Comparison of ENCODE assay signal across 15 cellular contexts in genomic region chr16:86064431-86065250, GRCh38.
"Had no signal": no experiment of that assay in that cellular context is flagged by ENCODE, and none has a peak within 500 bp of the region (broad histone marks: within the 10 kb centered on the region; RNA-seq: fewer than 3 reads in every experiment).

No MANE protein-coding gene starts in this region.

- H2AFZ ChIP-seq: hepatocyte, parathyroid adenoma had no signal

- H3K4me2 ChIP-seq: hepatocyte had no signal

- ATAC-seq: activated T-helper 17 cell treated with anti-CD3 and anti-CD28 coated beads, Interleukin-2, amount 50 U/mL, for 72 hours; stimulated activated naive B cell treated with anti-CD40 and anti-IgM and Interleukin-4, amounts not matched to agents 10 μg/mL and 1 μg/mL and 100 μg/mL, for 72 hours had no signal

- H3K9me3 Mint-ChIP-seq: activated naive CD4-positive, alpha-beta T cell treated with anti-CD3 and anti-CD28 coated beads for 36 hours; activated T-helper 17 cell treated with anti-CD3 and anti-CD28 coated beads, Interleukin-2, amount 50 U/mL, for 72 hours; stimulated activated naive B cell treated with anti-CD40 and anti-IgM and Interleukin-4, amounts not matched to agents 10 μg/mL and 1 μg/mL and 100 μg/mL, for 72 hours had no signal

- H3K9ac ChIP-seq: parathyroid adenoma had no signal

- H3K4me3 ChIP-seq: colonic mucosa, esophagus muscularis mucosa, hepatocyte, transverse colon, vagina had no signal

- H3K27me3 ChIP-seq: colonic mucosa, esophagus muscularis mucosa, hepatocyte, transverse colon, vagina had no signal

- H3K4me1 Mint-ChIP-seq: activated T-helper 17 cell treated with anti-CD3 and anti-CD28 coated beads, Interleukin-2, amount 50 U/mL, for 72 hours; stimulated activated naive B cell treated with anti-CD40 and anti-IgM and Interleukin-4, amounts not matched to agents 10 μg/mL and 1 μg/mL and 100 μg/mL, for 72 hours had no signal

- H3K27ac Mint-ChIP-seq: activated naive CD4-positive, alpha-beta T cell treated with anti-CD3 and anti-CD28 coated beads for 36 hours; activated T-helper 17 cell treated with anti-CD3 and anti-CD28 coated beads, Interleukin-2, amount 50 U/mL, for 72 hours; stimulated activated naive B cell treated with anti-CD40 and anti-IgM and Interleukin-4, amounts not matched to agents 10 μg/mL and 1 μg/mL and 100 μg/mL, for 72 hours had no signal

- H3K4me1 ChIP-seq: colonic mucosa, parathyroid adenoma had no signal

- H3K4me3 Mint-ChIP-seq: activated naive CD4-positive, alpha-beta T cell treated with anti-CD3 and anti-CD28 coated beads for 36 hours; activated T-helper 17 cell treated with anti-CD3 and anti-CD28 coated beads, Interleukin-2, amount 50 U/mL, for 72 hours; stimulated activated naive B cell treated with anti-CD40 and anti-IgM and Interleukin-4, amounts not matched to agents 10 μg/mL and 1 μg/mL and 100 μg/mL, for 72 hours had no signal

- H3K27ac ChIP-seq: colonic mucosa, esophagus muscularis mucosa, hepatocyte, parathyroid adenoma, transverse colon, vagina had no signal

- H3K79me2 ChIP-seq: hepatocyte, parathyroid adenoma had no signal

- DNase-seq: activated CD4-positive, alpha-beta T cell treated with anti-CD3 and anti-CD28 coated beads, Interleukin-2, amount 50 U/mL, for 48 hours; activated naive CD4-positive, alpha-beta T cell treated with anti-CD3 and anti-CD28 coated beads for 36 hours; colonic mucosa; kidney glomerular epithelial cell; retina; stimulated activated CD4-positive, alpha-beta T cell treated with anti-CD3 and anti-CD28 coated beads, Interleukin-2, amount 100 ng/mL, for 48 hours; stimulated activated naive B cell treated with anti-CD40 and anti-IgM and Interleukin-4, amounts not matched to agents 10 μg/mL and 1 μg/mL and 100 μg/mL, for 72 hours; T-helper 1 cell; transverse colon had no signal

- H3K36me3 Mint-ChIP-seq: stimulated activated naive B cell treated with anti-CD40 and anti-IgM and Interleukin-4, amounts not matched to agents 10 μg/mL and 1 μg/mL and 100 μg/mL, for 72 hours had no signal

- H3K9me3 ChIP-seq: colonic mucosa, esophagus muscularis mucosa, transverse colon, vagina had no signal

- H3K36me3 ChIP-seq: colonic mucosa, esophagus muscularis mucosa, transverse colon, vagina had no signal

- FAIRE-seq: endometrium had no signal
